3 cellular contexts compared by ENCODE assay signal in the genomic region with DNA sequence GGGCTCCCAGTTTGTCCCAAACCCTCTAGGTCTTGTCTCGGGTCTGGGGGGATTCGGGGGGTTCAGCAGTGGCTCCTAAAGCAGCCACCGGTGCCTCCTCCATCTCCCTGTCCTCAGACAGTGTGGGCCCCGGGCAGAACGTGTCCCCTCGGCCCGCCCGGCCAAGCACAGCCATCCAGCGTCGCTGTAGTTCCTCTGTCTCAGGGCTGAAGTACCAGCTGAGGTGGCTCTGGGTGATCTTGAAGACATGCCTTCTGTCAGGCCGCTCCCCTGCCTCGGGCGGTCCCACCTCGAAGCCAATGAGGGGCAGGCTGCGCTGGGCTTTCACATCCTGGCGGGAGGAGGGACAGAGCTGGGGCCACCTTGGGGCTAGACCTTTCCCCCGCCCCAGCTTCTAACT.
TF ChIP-seq lines count a peak whose summit lies in the region.

No MANE protein-coding gene starts in this region.

TF ChIP-seq in HEK293, 187 proteins besides CTCF, POLR2A, EP300 and RAD21:
- TF ChIP-seq SETDB1 (IDR thresholded peaks at IDR 0.05; ENCODE audit: insufficient read length, low read length), result no peak
- peak; percentile 12; the same call in 1 of the 2 replicates for TF ChIP-seq SP2 (tag by site-specific recombination; IDR thresholded peaks at IDR 0.05)

TF ChIP-seq in GM12878, 131 proteins besides CTCF, POLR2A, EP300 and RAD21:
- TF ChIP-seq BACH1 (IDR thresholded peaks at IDR 0.05; ENCODE audit: borderline replicate concordance), result 0 out of 2 replicates have a peak, but pooled peaks have one; percentile 16
- no peak for TF ChIP-seq POLR2AphosphoS5 (IDR thresholded peaks at IDR 0.05; ENCODE audit: low read length)

TF ChIP-seq in HepG2, 621 proteins besides CTCF, POLR2A, EP300 and RAD21:
- TF ChIP-seq RBFOX2 (IDR thresholded peaks at IDR 0.05; ENCODE audit: low read depth, low read length) (peak; percentile 41; the same call in 1 of the 2 replicates), AGO2 (optimal IDR thresholded peaks at IDR 0.05; ENCODE audit: low read depth, low read length) (peak; percentile 48), MLLT10 (CRISPR knock-in tag; IDR thresholded peaks at IDR 0.05) (no peak)
- TF ChIP-seq, protein P1, sequence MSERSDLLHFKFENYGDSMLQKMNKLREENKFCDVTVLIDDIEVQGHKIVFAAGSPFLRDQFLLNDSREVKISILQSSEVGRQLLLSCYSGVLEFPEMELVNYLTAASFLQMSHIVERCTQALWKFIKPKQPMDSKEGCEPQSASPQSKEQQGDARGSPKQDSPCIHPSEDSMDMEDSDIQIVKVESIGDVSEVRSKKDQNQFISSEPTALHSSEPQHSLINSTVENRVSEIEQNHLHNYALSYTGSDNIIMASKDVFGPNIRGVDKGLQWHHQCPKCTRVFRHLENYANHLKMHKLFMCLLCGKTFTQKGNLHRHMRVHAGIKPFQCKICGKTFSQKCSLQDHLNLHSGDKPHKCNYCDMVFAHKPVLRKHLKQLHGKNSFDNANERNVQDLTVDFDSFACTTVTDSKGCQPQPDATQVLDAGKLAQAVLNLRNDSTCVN (CRISPR knock-in tag; IDR thresholded peaks at IDR 0.05; ENCODE audit: borderline replicate concordance), result no peak
